13 cellular contexts compared by ENCODE assay signal in genomic region chr2:197269815-197270214, GRCh38. TPM values are rescaled to one million over a fixed set of nuclear protein-coding genes. Genes with fewer than 3 reads are reported as not detected.
DNase-seq lines count a peak whose midpoint lies in the region; ATAC-seq lines count a peak whose summit lies in the region.
"Had no signal": no experiment of that assay in that cellular context is flagged by ENCODE, and none has a peak within 500 bp of the region (broad histone marks: within the 10 kb centered on the region; RNA-seq: fewer than 3 reads in every experiment).

No MANE protein-coding gene starts in this region.

- H3K4me3 Mint-ChIP-seq in activated naive CD4-positive, alpha-beta T cell treated with anti-CD3 and anti-CD28 coated beads for 36 hours: no peak overlapping the region
- peak overlapping the region in 2 of 3 donors; percentile 14 to 61 for H3K4me3 Mint-ChIP-seq in T-cell
- H3K4me3 Mint-ChIP-seq in effector memory CD8-positive, alpha-beta T cell: peak overlapping the region; percentile 11 to 71
- H3K4me3 Mint-ChIP-seq in stimulated activated naive B cell treated with anti-CD40 and anti-IgM and Interleukin-4, amounts not matched to agents 10 μg/mL and 1 μg/mL and 100 μg/mL, for 72 hours: peak overlapping the region in 1 of 2 donors; percentile 33

- peak overlapping the region; percentile 73 for H3K27ac Mint-ChIP-seq in activated naive CD4-positive, alpha-beta T cell treated with anti-CD3 and anti-CD28 coated beads for 36 hours
- peak overlapping the region; percentile 87 to 91 for H3K27ac Mint-ChIP-seq in T-cell
- H3K27ac Mint-ChIP-seq in effector memory CD8-positive, alpha-beta T cell: peak overlapping the region; percentile 91 to 96
- peak overlapping the region; percentile 80 for H3K27ac Mint-ChIP-seq in stimulated activated naive B cell treated with anti-CD40 and anti-IgM and Interleukin-4, amounts not matched to agents 10 μg/mL and 1 μg/mL and 100 μg/mL, for 72 hours

- no peaks in the 10 kb centered on the region for H3K27me3 Mint-ChIP-seq in activated naive CD4-positive, alpha-beta T cell treated with anti-CD3 and anti-CD28 coated beads for 36 hours (ENCODE audit: low read depth)
- no peaks in the 10 kb centered on the region for H3K27me3 Mint-ChIP-seq in T-cell
- no peaks in the 10 kb centered on the region for H3K27me3 Mint-ChIP-seq in effector memory CD8-positive, alpha-beta T cell
- no peaks in the 10 kb centered on the region for H3K27me3 Mint-ChIP-seq in stimulated activated naive B cell treated with anti-CD40 and anti-IgM and Interleukin-4, amounts not matched to agents 10 μg/mL and 1 μg/mL and 100 μg/mL, for 72 hours

- H3K4me1 Mint-ChIP-seq in activated naive CD4-positive, alpha-beta T cell treated with anti-CD3 and anti-CD28 coated beads for 36 hours (ENCODE audit: low read depth): peaks cover 92% of the 10 kb centered on the region
- peaks cover 94 to 97% (median 95%) of the 10 kb centered on the region in 3 donors for H3K4me1 Mint-ChIP-seq in T-cell
- H3K4me1 Mint-ChIP-seq in effector memory CD8-positive, alpha-beta T cell (ENCODE audit: low read depth in 2 of 2): peaks cover 67 to 81% of the 10 kb centered on the region in 2 donors
- peaks cover 49 to 93% of the 10 kb centered on the region in 2 donors for H3K4me1 Mint-ChIP-seq in stimulated activated naive B cell treated with anti-CD40 and anti-IgM and Interleukin-4, amounts not matched to agents 10 μg/mL and 1 μg/mL and 100 μg/mL, for 72 hours

- ATAC-seq in T-cell (replicated peaks in 1 of 4) (no peak), GM18907 (IDR thresholded peaks at IDR 0.05; ENCODE audit: unreplicated experiment) (no peak), GM18861 (IDR thresholded peaks at IDR 0.05; ENCODE audit: unreplicated experiment) (no peak)
- no peak for ATAC-seq in effector memory CD8-positive, alpha-beta T cell (replicated peaks)
- no peak for ATAC-seq in stimulated activated naive B cell treated with anti-CD40 and anti-IgM and Interleukin-4, amounts not matched to agents 10 μg/mL and 1 μg/mL and 100 μg/mL, for 72 hours (replicated peaks)

- H3K36me3 Mint-ChIP-seq in activated naive CD4-positive, alpha-beta T cell treated with anti-CD3 and anti-CD28 coated beads for 36 hours (ENCODE audit: low read depth): peaks cover 8% of the 10 kb centered on the region
- peaks cover 18% of the 10 kb centered on the region for H3K36me3 Mint-ChIP-seq in T-cell
- H3K36me3 Mint-ChIP-seq in effector memory CD8-positive, alpha-beta T cell (ENCODE audit: insufficient read depth): peaks cover 17% of the 10 kb centered on the region
- peaks cover 2 to 24% of the 10 kb centered on the region in 2 donors for H3K36me3 Mint-ChIP-seq in stimulated activated naive B cell treated with anti-CD40 and anti-IgM and Interleukin-4, amounts not matched to agents 10 μg/mL and 1 μg/mL and 100 μg/mL, for 72 hours

- POLR2A ChIA-PET in T-cell (lab: Charles Lee): interaction anchor here (0.5 to 0.8 kb wide), 2 partner anchors 38 to 40 kb away, joined by 3 to 4 read pairs; no protein-coding TSS in a partner anchor

- no peak for DNase-seq in activated naive CD4-positive, alpha-beta T cell treated with anti-CD3 and anti-CD28 coated beads for 36 hours
- no peak for DNase-seq in activated naive CD4-positive, alpha-beta T cell treated with anti-CD3 and anti-CD28 coated beads, Interleukin-2, amount 50 U/mL, for 16 hours
- DNase-seq in T-cell (no peak), NCI-H69 (lab: John Stamatoyannopoulos, UW) (no peak)
- no peak for DNase-seq in effector memory CD8-positive, alpha-beta T cell
- DNase-seq in stimulated activated naive B cell treated with anti-CD40 and anti-IgM and Interleukin-4, amounts not matched to agents 10 μg/mL and 1 μg/mL and 100 μg/mL, for 72 hours: no peak
- DNase-seq: cortex of kidney, H7, NCI-H1694, NCI-H345, retina had no signal

- intact Hi-C loops in activated naive CD4-positive, alpha-beta T cell treated with anti-CD3 and anti-CD28 coated beads for 36 hours (cut with micrococcal nuclease): loop anchor here (1.0 kb wide), 1 partner anchor 8 kb away; no protein-coding TSS in a partner anchor

- CTCF ChIA-PET in activated naive CD4-positive, alpha-beta T cell treated with anti-CD3 and anti-CD28 coated beads for 36 hours (lab: Charles Lee): interaction anchor here (0.6 to 1.8 kb wide), 4 partner anchors 10 to 137 kb away, joined by 3 to 5 read pairs (median 4); no protein-coding TSS in a partner anchor
- CTCF ChIA-PET in T-cell (lab: Charles Lee): interaction anchor here in 1 of 2 donors (1.6 kb wide), 1 partner anchor 18 kb away, joined by 3 read pairs; no protein-coding TSS in a partner anchor

- H3K9me3 Mint-ChIP-seq in activated naive CD4-positive, alpha-beta T cell treated with anti-CD3 and anti-CD28 coated beads for 36 hours: no peaks in the 10 kb centered on the region
- H3K9me3 Mint-ChIP-seq in T-cell: no peaks in the 10 kb centered on the region
- no peaks in the 10 kb centered on the region for H3K9me3 Mint-ChIP-seq in effector memory CD8-positive, alpha-beta T cell
- no peaks in the 10 kb centered on the region for H3K9me3 Mint-ChIP-seq in stimulated activated naive B cell treated with anti-CD40 and anti-IgM and Interleukin-4, amounts not matched to agents 10 μg/mL and 1 μg/mL and 100 μg/mL, for 72 hours

RNA-seq across cellular contexts. Expression of gene ANKRD44, which starts 40.8 kb away (rescaled TPM):
- total RNA-seq in activated naive CD4-positive, alpha-beta T cell treated with anti-CD3 and anti-CD28 coated beads for 36 hours: 100 to 1,000 TPM in 1 of 2 experiments, 10 to 100 TPM in 1; 87.8 to 101 TPM
- 100 to 1,000 TPM; 225 to 333 (median 238) TPM for total RNA-seq in T-cell
